In genomic region chr5:30839956-30840355, GRCh38 we compare ENCODE assay signal across 14 cellular contexts.
DNase-seq lines count a peak whose midpoint lies in the region; ATAC-seq and TF ChIP-seq lines count a peak whose summit lies in the region.
"Had no signal": no experiment of that assay in that cellular context is flagged by ENCODE, and none has a peak within 500 bp of the region (broad histone marks: within the 10 kb centered on the region; RNA-seq: fewer than 3 reads in every experiment).

No MANE protein-coding gene starts in this region.

- CTCF ChIA-PET in activated naive CD4-positive, alpha-beta T cell treated with anti-CD3 and anti-CD28 coated beads, Interleukin-2, amount 10 ng/mL, durations not matched to agents 7 days and 5 days (lab: Charles Lee): no interaction called here

- no peaks in the 10 kb centered on the region for H3K4me1 Mint-ChIP-seq in activated naive CD4-positive, alpha-beta T cell treated with anti-CD3 and anti-CD28 coated beads, Interleukin-2, amount 10 ng/mL, durations not matched to agents 7 days and 5 days
- H3K4me1 Mint-ChIP-seq: CD4-positive, alpha-beta memory T cell had no signal

- H3K27ac Mint-ChIP-seq in activated naive CD4-positive, alpha-beta T cell treated with anti-CD3 and anti-CD28 coated beads, Interleukin-2, amount 10 ng/mL, durations not matched to agents 7 days and 5 days: no peak overlapping the region
- H3K27ac Mint-ChIP-seq: CD4-positive, alpha-beta memory T cell; GM23338 had no signal

- ATAC-seq in heart left ventricle: peak; percentile 97 to 98 (median 98)
- ATAC-seq in foreskin keratinocyte: no peak
- ATAC-seq: GM23338 had no signal

- H3K4me1 ChIP-seq in BLaER1 treated with 17β-estradiol and CSF1 and Interleukin-3, amounts not matched to agents 10 nM and 100 nM: peaks cover 0 to 39% (median 20%) of the 10 kb centered on the region in 10 experiments; a peak in 16 of 20 replicates
- H3K4me1 ChIP-seq in heart left ventricle (peaks cover 0 to 27% (median 8%) of the 10 kb centered on the region in 12 donors), right atrium auricular region (peaks cover 0 to 19% of the 10 kb centered on the region in 2 donors), foreskin keratinocyte (no peaks in the 10 kb centered on the region)

- H3K36me3 Mint-ChIP-seq in activated naive CD4-positive, alpha-beta T cell treated with anti-CD3 and anti-CD28 coated beads, Interleukin-2, amount 10 ng/mL, durations not matched to agents 7 days and 5 days: no peaks in the 10 kb centered on the region
- H3K36me3 Mint-ChIP-seq: CD4-positive, alpha-beta memory T cell had no signal

- intact Hi-C loops in heart left ventricle (cut with DNase I): loop anchor here in 1 of 10 donors (5.0 kb wide), 1 partner anchor 32 kb away; no protein-coding TSS in a partner anchor

- no peaks in the 10 kb centered on the region for H4K20me1 ChIP-seq in BLaER1 treated with 17β-estradiol and CSF1 and Interleukin-3, amounts not matched to agents 10 nM and 100 nM

- H3K36me3 ChIP-seq in BLaER1 treated with 17β-estradiol and CSF1 and Interleukin-3, amounts not matched to agents 10 nM and 100 nM: no peaks in the 10 kb centered on the region
- no peaks in the 10 kb centered on the region for H3K36me3 ChIP-seq in heart left ventricle
- H3K36me3 ChIP-seq in right atrium auricular region: no peaks in the 10 kb centered on the region

- 24 to 48% (median 43%) methylated on average over 3 of the region's 3 CpGs for WGBS in heart left ventricle, 4 donors

- peak overlapping the region in 1 of 11 experiments; percentile 65; a peak in 1 of 22 replicates for H3K9ac ChIP-seq in BLaER1 treated with 17β-estradiol and CSF1 and Interleukin-3, amounts not matched to agents 10 nM and 100 nM

- peak overlapping the region in 8 of 11 experiments; percentile 20 to 58 (median 45); a peak in 16 of 22 replicates for H3K4me2 ChIP-seq in BLaER1 treated with 17β-estradiol and CSF1 and Interleukin-3, amounts not matched to agents 10 nM and 100 nM
- H3K4me2 ChIP-seq: GM23338 had no signal

- DNase-seq in heart left ventricle: peak in 2 of 5 donors; percentile 6 to 27
- no peak for DNase-seq in right atrium auricular region (ENCODE audit: low spot score)
- peak; percentile 15 for DNase-seq in renal cortical epithelial cell (ENCODE audit: low read depth)
- DNase-seq in foreskin keratinocyte: no peak
- DNase-seq in activated naive CD4-positive, alpha-beta T cell treated with anti-CD3 and anti-CD28 coated beads, Interleukin-2, amount 10 ng/mL, durations not matched to agents 7 days and 5 days: no peak
- no peak for DNase-seq in mesenteric fat pad (ENCODE audit: low spot score)
- DNase-seq: ACHN; CD4-positive, alpha-beta memory T cell; DMS79; H7; IMR-90 had no signal

- H3K27me3 Mint-ChIP-seq in activated naive CD4-positive, alpha-beta T cell treated with anti-CD3 and anti-CD28 coated beads, Interleukin-2, amount 10 ng/mL, durations not matched to agents 7 days and 5 days: no peaks in the 10 kb centered on the region
- H3K27me3 Mint-ChIP-seq: CD4-positive, alpha-beta memory T cell had no signal

- peak overlapping the region in 6 of 11 experiments; percentile 39 to 84 (median 57); a peak in 9 of 22 replicates for H3K27ac ChIP-seq in BLaER1 treated with 17β-estradiol and CSF1 and Interleukin-3, amounts not matched to agents 10 nM and 100 nM
- peak overlapping the region; percentile 36 to 83 (median 70) for H3K27ac ChIP-seq in heart left ventricle
- peak overlapping the region; percentile 66 to 79 for H3K27ac ChIP-seq in right atrium auricular region
- H3K27ac ChIP-seq in foreskin keratinocyte: no peak overlapping the region
- H3K27ac ChIP-seq: C4-2B had no signal

- no peak overlapping the region for H3K4me3 ChIP-seq in BLaER1 treated with 17β-estradiol and CSF1 and Interleukin-3, amounts not matched to agents 10 nM and 100 nM
- H3K4me3 ChIP-seq in heart left ventricle (no peak overlapping the region), right atrium auricular region (no peak overlapping the region)
- H3K4me3 ChIP-seq: GM23338 had no signal

- H3K9me3 Mint-ChIP-seq in activated naive CD4-positive, alpha-beta T cell treated with anti-CD3 and anti-CD28 coated beads, Interleukin-2, amount 10 ng/mL, durations not matched to agents 7 days and 5 days: peaks cover 6% of the 10 kb centered on the region
- H3K9me3 Mint-ChIP-seq: GM23338 had no signal

- TF ChIP-seq POLR2A in heart left ventricle (IDR thresholded peaks at IDR 0.05): no peak

- no peak overlapping the region for H3K4me3 Mint-ChIP-seq in activated naive CD4-positive, alpha-beta T cell treated with anti-CD3 and anti-CD28 coated beads, Interleukin-2, amount 10 ng/mL, durations not matched to agents 7 days and 5 days
- H3K4me3 Mint-ChIP-seq: CD4-positive, alpha-beta memory T cell; GM23338 had no signal

- TF ChIP-seq CTCF in heart left ventricle (IDR thresholded peaks at IDR 0.05): no peak
- TF ChIP-seq CTCF in right atrium auricular region (IDR thresholded peaks at IDR 0.05): no peak
- no peak for TF ChIP-seq CTCF in foreskin keratinocyte (conservative IDR thresholded peaks at IDR 0.05)

- H3K9me3 ChIP-seq in BLaER1 treated with 17β-estradiol and CSF1 and Interleukin-3, amounts not matched to agents 10 nM and 100 nM (replicated peaks in 1 of 11): peaks cover 0 to 8% (median 0%) of the 10 kb centered on the region in 11 experiments; a peak in 3 of 22 replicates
- H3K9me3 ChIP-seq in heart left ventricle (no peaks in the 10 kb centered on the region), right atrium auricular region (no peaks in the 10 kb centered on the region)

- no peaks in the 10 kb centered on the region for H3K27me3 ChIP-seq in BLaER1 treated with 17β-estradiol and CSF1 and Interleukin-3, amounts not matched to agents 10 nM and 100 nM
- no peaks in the 10 kb centered on the region for H3K27me3 ChIP-seq in heart left ventricle
- no peaks in the 10 kb centered on the region for H3K27me3 ChIP-seq in right atrium auricular region
- no peaks in the 10 kb centered on the region for H3K27me3 ChIP-seq in foreskin keratinocyte
